Comparison of ENCODE assay signal across 1 cellular context in the genomic region with DNA sequence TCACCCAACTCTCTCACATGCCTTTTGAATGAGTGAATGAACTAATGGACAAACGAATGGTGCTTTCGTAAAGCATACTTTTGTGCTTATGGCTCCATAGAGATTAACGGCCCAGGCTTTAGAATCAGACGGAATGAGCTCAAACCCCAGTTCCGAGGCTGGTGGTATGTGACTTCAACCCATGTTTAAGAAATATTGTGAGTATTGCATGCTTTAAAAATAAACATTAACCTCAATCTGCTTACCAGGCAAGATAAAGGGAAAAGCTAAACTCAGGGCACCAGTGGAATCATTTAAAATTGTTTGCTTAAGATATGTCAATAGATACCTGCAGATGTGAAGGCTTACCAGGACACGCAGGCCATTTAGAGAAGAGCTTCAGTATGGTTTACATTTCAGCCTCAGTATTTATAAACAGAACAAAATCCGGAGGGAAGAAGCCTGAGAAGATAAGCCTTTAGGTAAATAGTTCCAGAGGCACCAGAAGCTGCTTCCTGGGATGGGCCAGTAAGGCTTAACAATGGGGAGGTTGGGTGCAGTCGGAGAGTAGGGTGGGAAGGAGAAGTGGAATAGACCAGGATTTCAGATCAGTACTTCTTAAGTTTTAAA.
TF ChIP-seq lines count a peak whose summit lies in the region.

No MANE protein-coding gene starts in this region.

TF ChIP-seq in HepG2, 621 proteins besides CTCF, POLR2A, EP300 and RAD21 (continued from another document and continues in another):
- TF ChIP-seq, protein P1, sequence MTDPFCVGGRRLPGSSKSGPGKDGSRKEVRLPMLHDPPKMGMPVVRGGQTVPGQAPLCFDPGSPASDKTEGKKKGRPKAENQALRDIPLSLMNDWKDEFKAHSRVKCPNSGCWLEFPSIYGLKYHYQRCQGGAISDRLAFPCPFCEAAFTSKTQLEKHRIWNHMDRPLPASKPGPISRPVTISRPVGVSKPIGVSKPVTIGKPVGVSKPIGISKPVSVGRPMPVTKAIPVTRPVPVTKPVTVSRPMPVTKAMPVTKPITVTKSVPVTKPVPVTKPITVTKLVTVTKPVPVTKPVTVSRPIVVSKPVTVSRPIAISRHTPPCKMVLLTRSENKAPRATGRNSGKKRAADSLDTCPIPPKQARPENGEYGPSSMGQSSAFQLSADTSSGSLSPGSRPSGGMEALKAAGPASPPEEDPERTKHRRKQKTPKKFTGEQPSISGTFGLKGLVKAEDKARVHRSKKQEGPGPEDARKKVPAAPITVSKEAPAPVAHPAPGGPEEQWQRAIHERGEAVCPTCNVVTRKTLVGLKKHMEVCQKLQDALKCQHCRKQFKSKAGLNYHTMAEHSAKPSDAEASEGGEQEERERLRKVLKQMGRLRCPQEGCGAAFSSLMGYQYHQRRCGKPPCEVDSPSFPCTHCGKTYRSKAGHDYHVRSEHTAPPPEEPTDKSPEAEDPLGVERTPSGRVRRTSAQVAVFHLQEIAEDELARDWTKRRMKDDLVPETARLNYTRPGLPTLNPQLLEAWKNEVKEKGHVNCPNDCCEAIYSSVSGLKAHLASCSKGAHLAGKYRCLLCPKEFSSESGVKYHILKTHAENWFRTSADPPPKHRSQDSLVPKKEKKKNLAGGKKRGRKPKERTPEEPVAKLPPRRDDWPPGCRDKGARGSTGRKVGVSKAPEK (CRISPR knock-in tag; IDR thresholded peaks at IDR 0.05; ENCODE audit: borderline replicate concordance): peak; percentile 89; the same call in 1 of the 2 replicates
- TF ChIP-seq FOXK1 (CRISPR knock-in tag; IDR thresholded peaks at IDR 0.05; ENCODE audit: borderline replicate concordance, low read depth) (peak; percentile 66; the same call in 1 of the 2 replicates), ZNF550 (CRISPR knock-in tag; IDR thresholded peaks at IDR 0.05; ENCODE audit: borderline replicate concordance) (no peak), CAMTA2 (CRISPR knock-in tag; IDR thresholded peaks at IDR 0.05; ENCODE audit: borderline replicate concordance) (no peak), KDM3A (CRISPR knock-in tag; IDR thresholded peaks at IDR 0.05; ENCODE audit: low read depth) (no peak), ZFP36L1 (CRISPR knock-in tag; IDR thresholded peaks at IDR 0.05) (peak; percentile 61; the same call in 1 of the 2 replicates), ZSCAN9 (CRISPR knock-in tag; IDR thresholded peaks at IDR 0.05; ENCODE audit: borderline replicate concordance) (peak; percentile 87), LCORL (IDR thresholded peaks at IDR 0.05) (no peak), LCORL (CRISPR knock-in tag; IDR thresholded peaks at IDR 0.05) (peak; percentile 74; the same call in 1 of the 2 replicates), ONECUT2 (CRISPR knock-in tag; IDR thresholded peaks at IDR 0.05) (peak; percentile 63), AGO2 (optimal IDR thresholded peaks at IDR 0.05; ENCODE audit: low read depth, low read length) (no peak), RELA (CRISPR knock-in tag; IDR thresholded peaks at IDR 0.05) (no peak), RFX3 (CRISPR knock-in tag; IDR thresholded peaks at IDR 0.05) (no peak), MEIS1 (CRISPR knock-in tag; IDR thresholded peaks at IDR 0.05; ENCODE audit: borderline replicate concordance) (no peak), ETV5 (CRISPR knock-in tag; IDR thresholded peaks at IDR 0.05; ENCODE audit: borderline replicate concordance) (peak; percentile 91), MZF1 (CRISPR knock-in tag; IDR thresholded peaks at IDR 0.05; ENCODE audit: borderline replicate concordance) (no peak), ZNF331 (CRISPR knock-in tag; IDR thresholded peaks at IDR 0.05) (peak; percentile 73; the same call in 1 of the 2 replicates), PHF21A (CRISPR knock-in tag; IDR thresholded peaks at IDR 0.05) (peak; percentile 89), CREM (IDR thresholded peaks at IDR 0.05) (peak; percentile 88), CREM (CRISPR knock-in tag; IDR thresholded peaks at IDR 0.05) (no peak), SP4 (CRISPR knock-in tag; IDR thresholded peaks at IDR 0.05) (no peak), HOXA5 (CRISPR knock-in tag; IDR thresholded peaks at IDR 0.05) (no peak), SKI (IDR thresholded peaks at IDR 0.05; ENCODE audit: partially characterized antibody) (no peak), KMT2B (CRISPR knock-in tag; IDR thresholded peaks at IDR 0.05) (no peak), ZMYM4 (CRISPR knock-in tag; IDR thresholded peaks at IDR 0.05) (peak; percentile 69), HNRNPLL (IDR thresholded peaks at IDR 0.05; ENCODE audit: low read depth, low read length, poor library complexity, severe bottlenecking) (no peak), ZNF775 (CRISPR knock-in tag; IDR thresholded peaks at IDR 0.05; ENCODE audit: borderline replicate concordance) (no peak), SOX13 (IDR thresholded peaks at IDR 0.05) (peak; percentile 72), SOX13 (CRISPR knock-in tag; conservative IDR thresholded peaks at IDR 0.05 in 1 of 2, IDR thresholded peaks at IDR 0.05 in 1 of 2) (peak in 1 of 2 experiments; percentile 90; a peak in 2 of 4 replicates), SALL1 (CRISPR knock-in tag; IDR thresholded peaks at IDR 0.05) (peak; percentile 88), ZNF781 (CRISPR knock-in tag; IDR thresholded peaks at IDR 0.05; ENCODE audit: borderline replicate concordance, not compliant biosample characterization) (peak; percentile 66), YEATS2 (CRISPR knock-in tag; IDR thresholded peaks at IDR 0.05; ENCODE audit: borderline replicate concordance) (peak; percentile 45; the same call in 1 of the 2 replicates), KLF9 (CRISPR knock-in tag; IDR thresholded peaks at IDR 0.05; ENCODE audit: low read depth) (no peak), KLF16 (CRISPR knock-in tag; IDR thresholded peaks at IDR 0.05) (peak in 1 of 2 experiments; percentile 71; a peak in 2 of 4 replicates), NFKBIZ (CRISPR knock-in tag; IDR thresholded peaks at IDR 0.05) (peak; percentile 71; the same call in 1 of the 2 replicates), GZF1 (CRISPR knock-in tag; IDR thresholded peaks at IDR 0.05) (peak; percentile 38; the same call in 1 of the 2 replicates), MIER3 (CRISPR knock-in tag; IDR thresholded peaks at IDR 0.05; ENCODE audit: borderline replicate concordance) (peak; percentile 77; the same call in 1 of the 2 replicates), NKX3-1 (CRISPR knock-in tag; IDR thresholded peaks at IDR 0.05) (peak; percentile 85; the same call in 1 of the 2 replicates), NR2F2 (IDR thresholded peaks at IDR 0.05; ENCODE audit: borderline replicate concordance, low read depth) (peak; percentile 75; the same call in 1 of the 2 replicates), SYNCRIP (IDR thresholded peaks at IDR 0.05; ENCODE audit: insufficient read depth, low read depth, low read length) (no peak), ZC3H13 (CRISPR knock-in tag; IDR thresholded peaks at IDR 0.05) (0 out of 2 replicates have a peak, but pooled peaks have one; percentile 50), ZNF292 (CRISPR knock-in tag; IDR thresholded peaks at IDR 0.05; ENCODE audit: borderline replicate concordance, low read depth) (peak; percentile 61; the same call in 1 of the 2 replicates), FOXO1 (CRISPR knock-in tag; IDR thresholded peaks at IDR 0.05) (peak; percentile 74; the same call in 1 of the 2 replicates), HOXA3 (CRISPR knock-in tag; IDR thresholded peaks at IDR 0.05) (peak; percentile 20; the same call in 1 of the 2 replicates)
- TF ChIP-seq, protein P2, sequence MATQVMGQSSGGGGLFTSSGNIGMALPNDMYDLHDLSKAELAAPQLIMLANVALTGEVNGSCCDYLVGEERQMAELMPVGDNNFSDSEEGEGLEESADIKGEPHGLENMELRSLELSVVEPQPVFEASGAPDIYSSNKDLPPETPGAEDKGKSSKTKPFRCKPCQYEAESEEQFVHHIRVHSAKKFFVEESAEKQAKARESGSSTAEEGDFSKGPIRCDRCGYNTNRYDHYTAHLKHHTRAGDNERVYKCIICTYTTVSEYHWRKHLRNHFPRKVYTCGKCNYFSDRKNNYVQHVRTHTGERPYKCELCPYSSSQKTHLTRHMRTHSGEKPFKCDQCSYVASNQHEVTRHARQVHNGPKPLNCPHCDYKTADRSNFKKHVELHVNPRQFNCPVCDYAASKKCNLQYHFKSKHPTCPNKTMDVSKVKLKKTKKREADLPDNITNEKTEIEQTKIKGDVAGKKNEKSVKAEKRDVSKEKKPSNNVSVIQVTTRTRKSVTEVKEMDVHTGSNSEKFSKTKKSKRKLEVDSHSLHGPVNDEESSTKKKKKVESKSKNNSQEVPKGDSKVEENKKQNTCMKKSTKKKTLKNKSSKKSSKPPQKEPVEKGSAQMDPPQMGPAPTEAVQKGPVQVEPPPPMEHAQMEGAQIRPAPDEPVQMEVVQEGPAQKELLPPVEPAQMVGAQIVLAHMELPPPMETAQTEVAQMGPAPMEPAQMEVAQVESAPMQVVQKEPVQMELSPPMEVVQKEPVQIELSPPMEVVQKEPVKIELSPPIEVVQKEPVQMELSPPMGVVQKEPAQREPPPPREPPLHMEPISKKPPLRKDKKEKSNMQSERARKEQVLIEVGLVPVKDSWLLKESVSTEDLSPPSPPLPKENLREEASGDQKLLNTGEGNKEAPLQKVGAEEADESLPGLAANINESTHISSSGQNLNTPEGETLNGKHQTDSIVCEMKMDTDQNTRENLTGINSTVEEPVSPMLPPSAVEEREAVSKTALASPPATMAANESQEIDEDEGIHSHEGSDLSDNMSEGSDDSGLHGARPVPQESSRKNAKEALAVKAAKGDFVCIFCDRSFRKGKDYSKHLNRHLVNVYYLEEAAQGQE (IDR thresholded peaks at IDR 0.05; ENCODE audit: borderline replicate concordance in 1 of 2, low read depth in 1 of 2, low read length in 2 of 2): peak in 1 of 2 experiments; percentile 44; a peak in 1 of 4 replicates
- TF ChIP-seq, protein P3, sequence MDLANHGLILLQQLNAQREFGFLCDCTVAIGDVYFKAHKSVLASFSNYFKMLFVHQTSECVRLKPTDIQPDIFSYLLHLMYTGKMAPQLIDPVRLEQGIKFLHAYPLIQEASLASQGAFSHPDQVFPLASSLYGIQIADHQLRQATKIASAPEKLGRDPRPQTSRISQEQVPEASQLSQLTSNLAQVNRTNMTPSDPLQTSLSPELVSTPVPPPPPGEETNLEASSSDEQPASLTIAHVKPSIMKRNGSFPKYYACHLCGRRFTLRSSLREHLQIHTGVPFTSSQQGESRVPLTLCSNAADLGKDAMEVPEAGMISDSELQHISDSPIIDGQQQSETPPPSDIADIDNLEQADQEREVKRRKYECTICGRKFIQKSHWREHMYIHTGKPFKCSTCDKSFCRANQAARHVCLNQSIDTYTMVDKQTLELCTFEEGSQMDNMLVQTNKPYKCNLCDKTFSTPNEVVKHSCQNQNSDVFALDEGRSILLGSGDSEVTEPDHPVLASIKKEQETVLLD (CRISPR knock-in tag; IDR thresholded peaks at IDR 0.05; ENCODE audit: low read depth): no peak
- TF ChIP-seq, protein P4, sequence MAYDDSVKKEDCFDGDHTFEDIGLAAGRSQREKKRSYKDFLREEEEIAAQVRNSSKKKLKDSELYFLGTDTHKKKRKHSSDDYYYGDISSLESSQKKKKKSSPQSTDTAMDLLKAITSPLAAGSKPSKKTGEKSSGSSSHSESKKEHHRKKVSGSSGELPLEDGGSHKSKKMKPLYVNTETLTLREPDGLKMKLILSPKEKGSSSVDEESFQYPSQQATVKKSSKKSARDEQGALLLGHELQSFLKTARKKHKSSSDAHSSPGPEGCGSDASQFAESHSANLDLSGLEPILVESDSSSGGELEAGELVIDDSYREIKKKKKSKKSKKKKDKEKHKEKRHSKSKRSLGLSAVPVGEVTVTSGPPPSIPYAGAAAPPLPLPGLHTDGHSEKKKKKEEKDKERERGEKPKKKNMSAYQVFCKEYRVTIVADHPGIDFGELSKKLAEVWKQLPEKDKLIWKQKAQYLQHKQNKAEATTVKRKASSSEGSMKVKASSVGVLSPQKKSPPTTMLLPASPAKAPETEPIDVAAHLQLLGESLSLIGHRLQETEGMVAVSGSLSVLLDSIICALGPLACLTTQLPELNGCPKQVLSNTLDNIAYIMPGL (CRISPR knock-in tag; IDR thresholded peaks at IDR 0.05; ENCODE audit: borderline replicate concordance in 1 of 2, low read depth in 1 of 2): 0 out of 4 replicates have a peak, but pooled peaks of 1 of the 2 experiments have one; percentile 31
- TF ChIP-seq, protein P5, sequence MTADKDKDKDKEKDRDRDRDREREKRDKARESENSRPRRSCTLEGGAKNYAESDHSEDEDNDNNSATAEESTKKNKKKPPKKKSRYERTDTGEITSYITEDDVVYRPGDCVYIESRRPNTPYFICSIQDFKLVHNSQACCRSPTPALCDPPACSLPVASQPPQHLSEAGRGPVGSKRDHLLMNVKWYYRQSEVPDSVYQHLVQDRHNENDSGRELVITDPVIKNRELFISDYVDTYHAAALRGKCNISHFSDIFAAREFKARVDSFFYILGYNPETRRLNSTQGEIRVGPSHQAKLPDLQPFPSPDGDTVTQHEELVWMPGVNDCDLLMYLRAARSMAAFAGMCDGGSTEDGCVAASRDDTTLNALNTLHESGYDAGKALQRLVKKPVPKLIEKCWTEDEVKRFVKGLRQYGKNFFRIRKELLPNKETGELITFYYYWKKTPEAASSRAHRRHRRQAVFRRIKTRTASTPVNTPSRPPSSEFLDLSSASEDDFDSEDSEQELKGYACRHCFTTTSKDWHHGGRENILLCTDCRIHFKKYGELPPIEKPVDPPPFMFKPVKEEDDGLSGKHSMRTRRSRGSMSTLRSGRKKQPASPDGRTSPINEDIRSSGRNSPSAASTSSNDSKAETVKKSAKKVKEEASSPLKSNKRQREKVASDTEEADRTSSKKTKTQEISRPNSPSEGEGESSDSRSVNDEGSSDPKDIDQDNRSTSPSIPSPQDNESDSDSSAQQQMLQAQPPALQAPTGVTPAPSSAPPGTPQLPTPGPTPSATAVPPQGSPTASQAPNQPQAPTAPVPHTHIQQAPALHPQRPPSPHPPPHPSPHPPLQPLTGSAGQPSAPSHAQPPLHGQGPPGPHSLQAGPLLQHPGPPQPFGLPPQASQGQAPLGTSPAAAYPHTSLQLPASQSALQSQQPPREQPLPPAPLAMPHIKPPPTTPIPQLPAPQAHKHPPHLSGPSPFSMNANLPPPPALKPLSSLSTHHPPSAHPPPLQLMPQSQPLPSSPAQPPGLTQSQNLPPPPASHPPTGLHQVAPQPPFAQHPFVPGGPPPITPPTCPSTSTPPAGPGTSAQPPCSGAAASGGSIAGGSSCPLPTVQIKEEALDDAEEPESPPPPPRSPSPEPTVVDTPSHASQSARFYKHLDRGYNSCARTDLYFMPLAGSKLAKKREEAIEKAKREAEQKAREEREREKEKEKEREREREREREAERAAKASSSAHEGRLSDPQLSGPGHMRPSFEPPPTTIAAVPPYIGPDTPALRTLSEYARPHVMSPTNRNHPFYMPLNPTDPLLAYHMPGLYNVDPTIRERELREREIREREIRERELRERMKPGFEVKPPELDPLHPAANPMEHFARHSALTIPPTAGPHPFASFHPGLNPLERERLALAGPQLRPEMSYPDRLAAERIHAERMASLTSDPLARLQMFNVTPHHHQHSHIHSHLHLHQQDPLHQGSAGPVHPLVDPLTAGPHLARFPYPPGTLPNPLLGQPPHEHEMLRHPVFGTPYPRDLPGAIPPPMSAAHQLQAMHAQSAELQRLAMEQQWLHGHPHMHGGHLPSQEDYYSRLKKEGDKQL (CRISPR knock-in tag; IDR thresholded peaks at IDR 0.05; ENCODE audit: low read depth): peak; percentile 98
- TF ChIP-seq, protein P6, sequence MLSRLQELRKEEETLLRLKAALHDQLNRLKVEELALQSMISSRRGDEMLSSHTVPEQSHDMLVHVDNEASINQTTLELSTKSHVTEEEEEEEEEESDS (CRISPR knock-in tag; IDR thresholded peaks at IDR 0.05; ENCODE audit: borderline replicate concordance): peak; percentile 45; the same call in 1 of the 2 replicates
- TF ChIP-seq, protein P7, sequence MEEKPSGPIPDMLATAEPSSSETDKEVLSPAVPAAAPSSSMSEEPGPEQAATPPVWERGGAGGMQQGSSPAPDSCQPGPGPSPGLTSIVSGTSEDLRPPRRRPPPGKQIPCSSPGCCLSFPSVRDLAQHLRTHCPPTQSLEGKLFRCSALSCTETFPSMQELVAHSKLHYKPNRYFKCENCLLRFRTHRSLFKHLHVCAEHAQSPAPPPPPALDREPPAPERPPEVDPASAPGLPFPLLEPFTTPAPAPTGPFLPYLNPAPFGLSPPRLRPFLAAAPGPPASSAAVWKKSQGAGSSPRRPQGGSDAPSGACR (CRISPR knock-in tag; IDR thresholded peaks at IDR 0.05): no peak
